Comparison of ENCODE assay signal across 25 cellular contexts in genomic region chr2:136434251-136434715, GRCh38.
"Had no signal": no experiment of that assay in that cellular context is flagged by ENCODE, and none has a peak within 500 bp of the region (broad histone marks: within the 10 kb centered on the region; RNA-seq: fewer than 3 reads in every experiment).

No MANE protein-coding gene starts in this region.

- ATAC-seq: activated T-cell treated with anti-CD3 and anti-CD28 coated beads, Interleukin-2, amount 50 U/mL, for 72 hours; esophagus mucosa; foreskin keratinocyte; heart left ventricle; left lung; mucosa of descending colon; natural killer cell treated with Interleukin-12 subunit alpha and Interleukin-12 subunit beta and Interleukin-15 and Interleukin-18, amount 100 ng/mL, for 72 hours; right cardiac atrium; T-cell had no signal

- H3K4me1 ChIP-seq: foreskin keratinocyte, heart left ventricle, left lung, suprapubic skin, tibial artery had no signal

- H3K27me3 ChIP-seq: cardiac muscle cell, foreskin keratinocyte, left lung had no signal

- H3K9me3 Mint-ChIP-seq: activated T-cell treated with anti-CD3 and anti-CD28 coated beads, Interleukin-2, amount 50 U/mL, for 72 hours; natural killer cell treated with Interleukin-12 subunit alpha and Interleukin-12 subunit beta and Interleukin-15 and Interleukin-18, amount 100 ng/mL, for 72 hours; T-cell; T-helper 2 cell treated with Interferon-gamma antibody and Interleukin-4, amounts not matched to agents 5 μg/mL and 100 μg/mL, for 36 hours had no signal

- H3K27ac Mint-ChIP-seq: activated naive CD8-positive, alpha-beta T cell; activated T-cell treated with anti-CD3 and anti-CD28 coated beads, Interleukin-2, amount 50 U/mL, for 72 hours; natural killer cell treated with Interleukin-12 subunit alpha and Interleukin-12 subunit beta and Interleukin-15 and Interleukin-18, amount 100 ng/mL, for 72 hours; T-cell; T-helper 2 cell treated with Interferon-gamma antibody and Interleukin-4, amounts not matched to agents 5 μg/mL and 100 μg/mL, for 36 hours had no signal

- H3K9me3 ChIP-seq: left lung, mucosa of descending colon, spleen, suprapubic skin, tibial artery had no signal

- DNase-seq: activated CD4-positive, alpha-beta T cell treated with anti-CD3 and anti-CD28 coated beads for 4 hours; activated CD4-positive, alpha-beta T cell treated with anti-CD3 and anti-CD28 coated beads, Interleukin-2, amount 50 U/mL, for 4 hours; activated naive CD4-positive, alpha-beta T cell; activated T-cell treated with anti-CD3 and anti-CD28 coated beads for 4 hours; activated T-cell treated with anti-CD3 and anti-CD28 coated beads, Interleukin-2, amount 50 U/mL, for 72 hours; anterior cingulate cortex; dorsolateral prefrontal cortex; foreskin keratinocyte; heart left ventricle; left lung; mucosa of descending colon; right cardiac atrium; spleen; stimulated activated naive CD4-positive, alpha-beta T cell; T-cell; tibial artery had no signal

- H3K27ac ChIP-seq: cardiac muscle cell, coronary artery, dorsolateral prefrontal cortex, foreskin keratinocyte, heart left ventricle, left lung, spleen, suprapubic skin, tibial artery had no signal

- H3K36me3 ChIP-seq: cardiac muscle cell, heart left ventricle, left lung, spleen, suprapubic skin, tibial artery had no signal

- FAIRE-seq: endothelial cell of umbilical vein had no signal

- H3K4me3 ChIP-seq: cardiac muscle cell, coronary artery, dorsolateral prefrontal cortex, heart left ventricle, left lung, lung, mucosa of descending colon, spleen, suprapubic skin, tibial artery had no signal

- H3K36me3 Mint-ChIP-seq: activated naive CD8-positive, alpha-beta T cell; natural killer cell treated with Interleukin-12 subunit alpha and Interleukin-12 subunit beta and Interleukin-15 and Interleukin-18, amount 100 ng/mL, for 72 hours; T-cell had no signal
